Comparison of ENCODE assay signal across 1 cellular context in genomic region chr3:52798376-52798977, GRCh38.
TF ChIP-seq lines count a peak whose summit lies in the region.

No MANE protein-coding gene starts in this region.

TF ChIP-seq in GM23338, 12 proteins besides CTCF, POLR2A, EP300 and RAD21 (continued from another document):
- TF ChIP-seq, protein P1, sequence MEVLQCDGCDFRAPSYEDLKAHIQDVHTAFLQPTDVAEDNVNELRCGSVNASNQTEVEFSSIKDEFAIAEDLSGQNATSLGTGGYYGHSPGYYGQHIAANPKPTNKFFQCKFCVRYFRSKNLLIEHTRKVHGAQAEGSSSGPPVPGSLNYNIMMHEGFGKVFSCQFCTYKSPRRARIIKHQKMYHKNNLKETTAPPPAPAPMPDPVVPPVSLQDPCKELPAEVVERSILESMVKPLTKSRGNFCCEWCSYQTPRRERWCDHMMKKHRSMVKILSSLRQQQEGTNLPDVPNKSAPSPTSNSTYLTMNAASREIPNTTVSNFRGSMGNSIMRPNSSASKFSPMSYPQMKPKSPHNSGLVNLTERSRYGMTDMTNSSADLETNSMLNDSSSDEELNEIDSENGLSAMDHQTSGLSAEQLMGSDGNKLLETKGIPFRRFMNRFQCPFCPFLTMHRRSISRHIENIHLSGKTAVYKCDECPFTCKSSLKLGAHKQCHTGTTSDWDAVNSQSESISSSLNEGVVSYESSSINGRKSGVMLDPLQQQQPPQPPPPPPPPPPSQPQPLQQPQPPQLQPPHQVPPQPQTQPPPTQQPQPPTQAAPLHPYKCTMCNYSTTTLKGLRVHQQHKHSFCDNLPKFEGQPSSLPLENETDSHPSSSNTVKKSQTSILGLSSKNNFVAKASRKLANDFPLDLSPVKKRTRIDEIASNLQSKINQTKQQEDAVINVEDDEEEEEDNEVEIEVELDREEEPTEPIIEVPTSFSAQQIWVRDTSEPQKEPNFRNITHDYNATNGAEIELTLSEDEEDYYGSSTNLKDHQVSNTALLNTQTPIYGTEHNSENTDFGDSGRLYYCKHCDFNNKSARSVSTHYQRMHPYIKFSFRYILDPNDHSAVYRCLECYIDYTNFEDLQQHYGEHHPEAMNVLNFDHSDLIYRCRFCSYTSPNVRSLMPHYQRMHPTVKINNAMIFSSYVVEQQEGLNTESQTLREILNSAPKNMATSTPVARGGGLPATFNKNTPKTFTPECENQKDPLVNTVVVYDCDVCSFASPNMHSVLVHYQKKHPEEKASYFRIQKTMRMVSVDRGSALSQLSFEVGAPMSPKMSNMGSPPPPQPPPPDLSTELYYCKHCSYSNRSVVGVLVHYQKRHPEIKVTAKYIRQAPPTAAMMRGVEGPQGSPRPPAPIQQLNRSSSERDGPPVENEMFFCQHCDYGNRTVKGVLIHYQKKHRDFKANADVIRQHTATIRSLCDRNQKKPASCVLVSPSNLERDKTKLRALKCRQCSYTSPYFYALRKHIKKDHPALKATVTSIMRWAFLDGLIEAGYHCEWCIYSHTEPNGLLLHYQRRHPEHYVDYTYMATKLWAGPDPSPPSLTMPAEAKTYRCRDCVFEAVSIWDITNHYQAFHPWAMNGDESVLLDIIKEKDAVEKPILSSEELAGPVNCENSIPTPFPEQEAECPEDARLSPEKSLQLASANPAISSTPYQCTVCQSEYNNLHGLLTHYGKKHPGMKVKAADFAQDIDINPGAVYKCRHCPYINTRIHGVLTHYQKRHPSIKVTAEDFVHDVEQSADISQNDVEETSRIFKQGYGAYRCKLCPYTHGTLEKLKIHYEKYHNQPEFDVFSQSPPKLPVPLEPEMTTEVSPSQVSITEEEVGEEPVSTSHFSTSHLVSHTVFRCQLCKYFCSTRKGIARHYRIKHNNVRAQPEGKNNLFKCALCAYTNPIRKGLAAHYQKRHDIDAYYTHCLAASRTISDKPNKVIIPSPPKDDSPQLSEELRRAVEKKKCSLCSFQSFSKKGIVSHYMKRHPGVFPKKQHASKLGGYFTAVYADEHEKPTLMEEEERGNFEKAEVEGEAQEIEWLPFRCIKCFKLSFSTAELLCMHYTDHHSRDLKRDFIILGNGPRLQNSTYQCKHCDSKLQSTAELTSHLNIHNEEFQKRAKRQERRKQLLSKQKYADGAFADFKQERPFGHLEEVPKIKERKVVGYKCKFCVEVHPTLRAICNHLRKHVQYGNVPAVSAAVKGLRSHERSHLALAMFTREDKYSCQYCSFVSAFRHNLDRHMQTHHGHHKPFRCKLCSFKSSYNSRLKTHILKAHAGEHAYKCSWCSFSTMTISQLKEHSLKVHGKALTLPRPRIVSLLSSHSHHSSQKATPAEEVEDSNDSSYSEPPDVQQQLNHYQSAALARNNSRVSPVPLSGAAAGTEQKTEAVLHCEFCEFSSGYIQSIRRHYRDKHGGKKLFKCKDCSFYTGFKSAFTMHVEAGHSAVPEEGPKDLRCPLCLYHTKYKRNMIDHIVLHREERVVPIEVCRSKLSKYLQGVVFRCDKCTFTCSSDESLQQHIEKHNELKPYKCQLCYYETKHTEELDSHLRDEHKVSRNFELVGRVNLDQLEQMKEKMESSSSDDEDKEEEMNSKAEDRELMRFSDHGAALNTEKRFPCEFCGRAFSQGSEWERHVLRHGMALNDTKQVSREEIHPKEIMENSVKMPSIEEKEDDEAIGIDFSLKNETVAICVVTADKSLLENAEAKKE (CRISPR knock-in tag; IDR thresholded peaks at IDR 0.05), result no peak
- TF ChIP-seq CREB1 (CRISPR knock-in tag; IDR thresholded peaks at IDR 0.05; ENCODE audit: low read depth) (no peak), NANOG (IDR thresholded peaks at IDR 0.05; ENCODE audit: borderline replicate concordance) (no peak), STAT1 (IDR thresholded peaks at IDR 0.05; ENCODE audit: unreplicated experiment) (no peak), ZNF331 (CRISPR knock-in tag; IDR thresholded peaks at IDR 0.05; ENCODE audit: low read depth) (no peak)
